Comparison of ENCODE assay signal across 25 cellular contexts in genomic region chr20:59774204-59774641, GRCh38.
"Had no signal": no experiment of that assay in that cellular context is flagged by ENCODE, and none has a peak within 500 bp of the region (broad histone marks: within the 10 kb centered on the region; RNA-seq: fewer than 3 reads in every experiment).

No MANE protein-coding gene starts in this region.

- H3K4me3 Mint-ChIP-seq: activated CD4-positive, alpha-beta T cell treated with anti-CD3 and anti-CD28 coated beads, Interleukin-2, amount 10 ng/mL, durations not matched to agents 7 days and 5 days; activated CD8-positive, alpha-beta T cell treated with anti-CD3 and anti-CD28 coated beads, Interleukin-2, amount 10 ng/mL, durations not matched to agents 7 days and 5 days; activated naive CD4-positive, alpha-beta T cell treated with anti-CD3 and anti-CD28 coated beads, Interleukin-2, amount 10 ng/mL, durations not matched to agents 7 days and 5 days; dendritic cell treated with granulocyte-macrophage colony-stimulating factor and Interleukin-4, amounts not matched to agents 40 ng/mL and 50 ng/mL, for 4 days; immature natural killer cell; mesothelial cell of epicardium; naive thymus-derived CD8-positive, alpha-beta T cell; stimulated activated effector memory CD8-positive, alpha-beta T cell treated with anti-CD3 and anti-CD28 coated beads, Interleukin-12 subunit alpha, Interleukin-12 subunit beta, amount 100 ng/mL, for 72 hours had no signal

- H3K4me1 Mint-ChIP-seq: activated CD4-positive, alpha-beta T cell treated with anti-CD3 and anti-CD28 coated beads, Interleukin-2, amount 10 ng/mL, durations not matched to agents 7 days and 5 days; activated naive CD4-positive, alpha-beta T cell treated with anti-CD3 and anti-CD28 coated beads, Interleukin-2, amount 10 ng/mL, durations not matched to agents 7 days and 5 days; immature natural killer cell; mesothelial cell of epicardium; stimulated activated effector memory CD8-positive, alpha-beta T cell treated with anti-CD3 and anti-CD28 coated beads, Interleukin-12 subunit alpha, Interleukin-12 subunit beta, amount 100 ng/mL, for 72 hours had no signal

- H3K4me2 ChIP-seq: hepatocyte had no signal

- H3K36me3 ChIP-seq: cardiac muscle cell, left ventricle myocardium inferior, pancreas, vagina had no signal

- H3K27me3 ChIP-seq: body of pancreas, cardiac muscle cell, hepatocyte, pancreas, testis, vagina had no signal

- H3K9me3 Mint-ChIP-seq: activated CD4-positive, alpha-beta T cell treated with anti-CD3 and anti-CD28 coated beads, Interleukin-2, amount 10 ng/mL, durations not matched to agents 7 days and 5 days; activated naive CD4-positive, alpha-beta T cell treated with anti-CD3 and anti-CD28 coated beads, Interleukin-2, amount 10 ng/mL, durations not matched to agents 7 days and 5 days; dendritic cell treated with granulocyte-macrophage colony-stimulating factor and Interleukin-4, amounts not matched to agents 40 ng/mL and 50 ng/mL, for 4 days; immature natural killer cell; mesothelial cell of epicardium; naive thymus-derived CD8-positive, alpha-beta T cell; stimulated activated effector memory CD8-positive, alpha-beta T cell treated with anti-CD3 and anti-CD28 coated beads, Interleukin-12 subunit alpha, Interleukin-12 subunit beta, amount 100 ng/mL, for 72 hours had no signal

- H3K27ac Mint-ChIP-seq: activated CD4-positive, alpha-beta T cell treated with anti-CD3 and anti-CD28 coated beads, Interleukin-2, amount 10 ng/mL, durations not matched to agents 7 days and 5 days; activated CD8-positive, alpha-beta T cell treated with anti-CD3 and anti-CD28 coated beads, Interleukin-2, amount 10 ng/mL, durations not matched to agents 7 days and 5 days; activated naive CD4-positive, alpha-beta T cell treated with anti-CD3 and anti-CD28 coated beads, Interleukin-2, amount 10 ng/mL, durations not matched to agents 7 days and 5 days; dendritic cell treated with granulocyte-macrophage colony-stimulating factor and Interleukin-4, amounts not matched to agents 40 ng/mL and 50 ng/mL, for 4 days; immature natural killer cell; mesothelial cell of epicardium; naive thymus-derived CD8-positive, alpha-beta T cell; stimulated activated effector memory CD8-positive, alpha-beta T cell treated with anti-CD3 and anti-CD28 coated beads, Interleukin-12 subunit alpha, Interleukin-12 subunit beta, amount 100 ng/mL, for 72 hours had no signal

- H3K9me3 ChIP-seq: body of pancreas, left ventricle myocardium inferior, pancreas, testis, vagina had no signal

- H3K4me1 ChIP-seq: body of pancreas, foreskin keratinocyte, pancreas, testis, vagina had no signal

- H3K27ac ChIP-seq: body of pancreas, cardiac muscle cell, foreskin keratinocyte, hepatocyte, left ventricle myocardium inferior, pancreas, skin epidermis, testis, vagina had no signal

- H2AFZ ChIP-seq: hepatocyte had no signal

- H3K79me2 ChIP-seq: hepatocyte had no signal

- ATAC-seq: activated CD4-positive, CD25-positive, alpha-beta regulatory T cell treated with anti-CD3 and anti-CD28 coated beads, Interleukin-2, amount 50 U/mL, for 24 hours; activated CD8-positive, alpha-beta T cell treated with anti-CD3 and anti-CD28 coated beads, Interleukin-2, amount 10 ng/mL, durations not matched to agents 7 days and 5 days; body of pancreas; foreskin keratinocyte; naive thymus-derived CD8-positive, alpha-beta T cell; pancreas; right cardiac atrium; stimulated activated effector memory CD8-positive, alpha-beta T cell treated with anti-CD3 and anti-CD28 coated beads, Interleukin-12 subunit alpha, Interleukin-12 subunit beta, amount 100 ng/mL, for 72 hours had no signal

- H3K36me3 Mint-ChIP-seq: activated naive CD4-positive, alpha-beta T cell treated with anti-CD3 and anti-CD28 coated beads, Interleukin-2, amount 10 ng/mL, durations not matched to agents 7 days and 5 days; immature natural killer cell; mesothelial cell of epicardium; naive thymus-derived CD8-positive, alpha-beta T cell; stimulated activated effector memory CD8-positive, alpha-beta T cell treated with anti-CD3 and anti-CD28 coated beads, Interleukin-12 subunit alpha, Interleukin-12 subunit beta, amount 100 ng/mL, for 72 hours had no signal

- H3K4me3 ChIP-seq: body of pancreas, cardiac muscle cell, hepatocyte, left ventricle myocardium inferior, pancreas, skin epidermis, testis, vagina had no signal

- DNase-seq: activated CD4-positive, alpha-beta T cell treated with anti-CD3 and anti-CD28 coated beads, Interleukin-2, amount 10 ng/mL, durations not matched to agents 7 days and 5 days; activated CD8-positive, alpha-beta T cell treated with anti-CD3 and anti-CD28 coated beads, Interleukin-2, amount 10 ng/mL, durations not matched to agents 7 days and 5 days; activated naive CD4-positive, alpha-beta T cell treated with anti-CD3 and anti-CD28 coated beads, Interleukin-2, amount 10 ng/mL, durations not matched to agents 7 days and 5 days; activated T-cell treated with anti-CD3 and anti-CD28 coated beads, Interleukin-2, amount 50 U/mL, for 48 hours; anterior cingulate cortex; body of pancreas; effector CD8-positive, alpha-beta T cell; foreskin keratinocyte; glutamatergic neuron; immature natural killer cell; kidney glomerular epithelial cell; left ventricle myocardium inferior; naive thymus-derived CD8-positive, alpha-beta T cell; right cardiac atrium; testis; trophoblast cell had no signal

- H3K27me3 Mint-ChIP-seq: activated CD4-positive, alpha-beta T cell treated with anti-CD3 and anti-CD28 coated beads, Interleukin-2, amount 10 ng/mL, durations not matched to agents 7 days and 5 days; activated naive CD4-positive, alpha-beta T cell treated with anti-CD3 and anti-CD28 coated beads, Interleukin-2, amount 10 ng/mL, durations not matched to agents 7 days and 5 days had no signal
